In genomic region chr3:172040976-172041963, GRCh38 we compare ENCODE assay signal across 8 cellular contexts. TPM values are rescaled to one million over a fixed set of nuclear protein-coding genes. Genes with fewer than 3 reads are reported as not detected.
DNase-seq lines count a peak whose midpoint lies in the region; ATAC-seq lines count a peak whose summit lies in the region.

No MANE protein-coding gene starts in this region.

- peaks cover 8% of the 10 kb centered on the region for H3K4me1 Mint-ChIP-seq in activated T-helper 17 cell treated with anti-CD3 and anti-CD28 coated beads, Interleukin-2, amount 50 U/mL, for 72 hours

- DNase-seq in AG08395 (ENCODE audit: low spot score) (peak; percentile 56), HPDE6-E6E7 (ENCODE audit: extremely low spot score) (peak; percentile 32), hepatic stellate cell (ENCODE audit: low spot score) (peak; percentile 52), skeletal muscle cell (ENCODE audit: low read depth) (no peak), T1000 (lab: John Stamatoyannopoulos, UW) (no peak)

- no peaks in the 10 kb centered on the region for H3K9me3 Mint-ChIP-seq in activated T-helper 17 cell treated with anti-CD3 and anti-CD28 coated beads, Interleukin-2, amount 50 U/mL, for 72 hours

- peaks cover 6% of the 10 kb centered on the region for H3K36me3 Mint-ChIP-seq in activated T-helper 17 cell treated with anti-CD3 and anti-CD28 coated beads, Interleukin-2, amount 50 U/mL, for 72 hours (ENCODE audit: low read depth)

- peak overlapping the region; percentile 72 for H3K4me3 Mint-ChIP-seq in activated T-helper 17 cell treated with anti-CD3 and anti-CD28 coated beads, Interleukin-2, amount 50 U/mL, for 72 hours

- peak overlapping the region; percentile 66 for H3K27ac Mint-ChIP-seq in activated T-helper 17 cell treated with anti-CD3 and anti-CD28 coated beads, Interleukin-2, amount 50 U/mL, for 72 hours

- H3K27me3 Mint-ChIP-seq in activated T-helper 17 cell treated with anti-CD3 and anti-CD28 coated beads, Interleukin-2, amount 50 U/mL, for 72 hours = no peaks in the 10 kb centered on the region

- H3K4me3 ChIP-seq in skeletal muscle cell (ENCODE audit: low read depth, low read length) = peak overlapping the region; percentile 97

- ATAC-seq in activated T-helper 17 cell treated with anti-CD3 and anti-CD28 coated beads, Interleukin-2, amount 50 U/mL, for 72 hours (replicated peaks) = no peak
- ATAC-seq in HG02798 (IDR thresholded peaks at IDR 0.05; ENCODE audit: poor library complexity, unreplicated experiment) (no peak), GM19397 (IDR thresholded peaks at IDR 0.05; ENCODE audit: unreplicated experiment) (no peak)

RNA-seq across cellular contexts. Expression of gene FNDC3B, which starts 1.9 kb away (rescaled TPM):
- 10 to 100 TPM; 17.6 to 17.9 TPM for total RNA-seq in activated T-helper 17 cell treated with anti-CD3 and anti-CD28 coated beads, Interleukin-2, amount 50 U/mL, for 72 hours

Comparison
In these comparisons a context has a peak if more than half of its experiments do, and no peak if none do; other contexts are left out.
1. DNase-seq: peak in AG08395 (single experiment), HPDE6-E6E7 (single experiment) and hepatic stellate cell (single experiment); none in skeletal muscle cell (single experiment) and T1000 (single experiment).